ENCODE assay signal across 33 cellular contexts in genomic region chr2:76932550-76932949, GRCh38.
DNase-seq lines count a peak whose midpoint lies in the region; ATAC-seq, FAIRE-seq and TF ChIP-seq lines count a peak whose summit lies in the region.
"Had no signal": no experiment of that assay in that cellular context is flagged by ENCODE, and none has a peak within 500 bp of the region (broad histone marks: within the 10 kb centered on the region; RNA-seq: fewer than 3 reads in every experiment).

No MANE protein-coding gene starts in this region.

- H3K36me3 ChIP-seq in HepG2 (replicated peaks in 1 of 2; ENCODE audit: control insufficient read depth in 1 of 2, insufficient read depth in 2 of 2, low read length in 2 of 2) (no peaks in the 10 kb centered on the region), right lobe of liver (no peaks in the 10 kb centered on the region)
- H3K36me3 ChIP-seq: BE2C; BLaER1; BLaER1 treated with 17β-estradiol and CSF1 and Interleukin-3, amounts not matched to agents 10 nM and 100 nM had no signal

- ATAC-seq in HepG2 = no peak
- ATAC-seq in right lobe of liver = no peak
- no peak for ATAC-seq in GM19463 (IDR thresholded peaks at IDR 0.05; ENCODE audit: unreplicated experiment)
- ATAC-seq: A549; CD8-positive, alpha-beta T cell had no signal

- no peak overlapping the region for H3K4me3 ChIP-seq in HepG2 (replicated peaks in 1 of 3; ENCODE audit: insufficient read depth in 1 of 3, low read depth in 2 of 3, low read length in 3 of 3)
- no peak overlapping the region for H3K4me3 ChIP-seq in right lobe of liver
- H3K4me3 ChIP-seq: A549; BLaER1; BLaER1 treated with 17β-estradiol and CSF1 and Interleukin-3, amounts not matched to agents 10 nM and 100 nM had no signal

- in situ Hi-C loops in HepG2 (cut with HindIII; ENCODE audit: extremely low pct_ligation_motif_present, low pct_unique_long_range_greater_than_20kb) = no loop called here

- no TSS peak for BruUV-seq in HepG2 (replicated peaks; lab: Mats Ljungman, UMichigan)

- H3K4me1 ChIP-seq in HepG2 (ENCODE audit: insufficient read depth, low read length) (no peaks in the 10 kb centered on the region), right lobe of liver (no peaks in the 10 kb centered on the region)
- H3K4me1 ChIP-seq: A549; BE2C; BLaER1; BLaER1 treated with 17β-estradiol and CSF1 and Interleukin-3, amounts not matched to agents 10 nM and 100 nM; Caco-2 had no signal

- H3K27ac ChIP-seq in HepG2 (ENCODE audit: extremely low read length, insufficient read depth, low read length) = no peak overlapping the region
- no peak overlapping the region for H3K27ac ChIP-seq in right lobe of liver
- H3K27ac ChIP-seq: 22Rv1; A549; BLaER1; BLaER1 treated with 17β-estradiol and CSF1 and Interleukin-3, amounts not matched to agents 10 nM and 100 nM; C4-2B had no signal

- H3K79me2 ChIP-seq in HepG2 (ENCODE audit: insufficient read depth, low read length) = no peaks in the 10 kb centered on the region

- intact Hi-C loops in HepG2 (cut with micrococcal nuclease; ENCODE audit: unreplicated experiment) (no loop called here), right lobe of liver (cut with DNase I) (no loop called here)

- no peaks in the 10 kb centered on the region for H3K27me3 ChIP-seq in HepG2 (ENCODE audit: control insufficient read depth in 1 of 2, insufficient read depth in 2 of 2, low read length in 2 of 2)
- H3K27me3 ChIP-seq in right lobe of liver = no peaks in the 10 kb centered on the region
- H3K27me3 ChIP-seq: BE2C; BLaER1; BLaER1 treated with 17β-estradiol and CSF1 and Interleukin-3, amounts not matched to agents 10 nM and 100 nM had no signal

- H4K20me1 ChIP-seq in HepG2 (ENCODE audit: insufficient read depth, low read length) = no peaks in the 10 kb centered on the region
- H4K20me1 ChIP-seq: BLaER1; BLaER1 treated with 17β-estradiol and CSF1 and Interleukin-3, amounts not matched to agents 10 nM and 100 nM had no signal

- POLR2A ChIA-PET in HepG2 (lab: Yijun Ruan, JAX) = no interaction called here

- DNase-seq in HepG2 (ENCODE audit: low spot score) (no peak), right lobe of liver (no peak), frontal cortex (ENCODE audit: low spot score in 2 of 2) (no peak), kidney tubule cell (ENCODE audit: low spot score) (no peak)
- DNase-seq: 8988T; ACHN; AML-193; BE2C; C1 segment of cervical spinal cord; Caco-2; Calu3; CD4-positive, alpha-beta memory T cell; CD4-positive, alpha-beta T cell; CD4-positive, CD25-positive, alpha-beta regulatory T cell; CD8-positive, alpha-beta memory T cell; CD8-positive, alpha-beta T cell; COR-L47; DMS 273 treated with DMSO at 0.1 percent for 48 hours; DMS153; DMS53; DMS79; DMS79 treated with DMSO at 0.1 percent for 48 hours; DND-41; EL had no signal

- no peak overlapping the region for H3K9ac ChIP-seq in HepG2 (ENCODE audit: insufficient read depth, low read depth, low read length)
- H3K9ac ChIP-seq: BLaER1; BLaER1 treated with 17β-estradiol and CSF1 and Interleukin-3, amounts not matched to agents 10 nM and 100 nM had no signal

- no peak overlapping the region for H3K4me2 ChIP-seq in HepG2 (ENCODE audit: low read depth, low read length)
- H3K4me2 ChIP-seq: A549; BLaER1; BLaER1 treated with 17β-estradiol and CSF1 and Interleukin-3, amounts not matched to agents 10 nM and 100 nM had no signal

- no peak for TF ChIP-seq RAD21 in HepG2 (CRISPR knock-in tag; IDR thresholded peaks at IDR 0.05)

- H3K9me3 ChIP-seq in HepG2 (ENCODE audit: low read length) (no peaks in the 10 kb centered on the region), right lobe of liver (no peaks in the 10 kb centered on the region)
- H3K9me3 ChIP-seq: BE2C; BLaER1; BLaER1 treated with 17β-estradiol and CSF1 and Interleukin-3, amounts not matched to agents 10 nM and 100 nM; Caco-2 had no signal

- H2AFZ ChIP-seq in HepG2 (ENCODE audit: low read length) = no peak overlapping the region

- CTCF ChIA-PET in HepG2 (lab: Yijun Ruan, JAX; ENCODE audit: low intra/inter-chr PET ratio, low total read pairs) = no interaction called here

- 0% methylated on average over 2 of the region's 2 CpGs for WGBS in HepG2 (ENCODE audit: low lambda C conversion rate)
- 46% methylated on average over 2 of the region's 2 CpGs for WGBS in right lobe of liver (ENCODE audit: insufficient coverage, low coverage, low lambda C conversion rate, missing lambda C conversion rate)

- TF ChIP-seq POLR2A in HepG2 (IDR thresholded peaks at IDR 0.05; ENCODE audit: insufficient read depth in 1 of 2, low read depth in 2 of 2, low read length in 2 of 2) = no peak
- TF ChIP-seq POLR2A in right lobe of liver (IDR thresholded peaks at IDR 0.05) = no peak

- TF ChIP-seq EP300 in HepG2 (IDR thresholded peaks at IDR 0.05; ENCODE audit: low read depth in 2 of 2, low read length in 2 of 2) (no peak), HepG2 (CRISPR knock-in tag; IDR thresholded peaks at IDR 0.05; ENCODE audit: borderline replicate concordance) (no peak)

- TF ChIP-seq CTCF in HepG2 (CRISPR knock-in tag; IDR thresholded peaks at IDR 0.05) = no peak
- TF ChIP-seq CTCF in right lobe of liver (IDR thresholded peaks at IDR 0.05) = no peak

- no peak for FAIRE-seq in HepG2 (lab: Jason Lieb, UNC)
- FAIRE-seq in endometrium (lab: Jason Lieb, UNC) = peak; percentile 60
- peak; percentile 40 for FAIRE-seq in frontal cortex (lab: Jason Lieb, UNC)
- FAIRE-seq: A204.1, A549, D721Med had no signal

TF ChIP-seq in HepG2, 621 proteins besides CTCF, POLR2A, EP300 and RAD21:
- no peak for TF ChIP-seq ZNF784 (CRISPR knock-in tag; IDR thresholded peaks at IDR 0.05; ENCODE audit: borderline replicate concordance)
- TF ChIP-seq, protein P1, sequence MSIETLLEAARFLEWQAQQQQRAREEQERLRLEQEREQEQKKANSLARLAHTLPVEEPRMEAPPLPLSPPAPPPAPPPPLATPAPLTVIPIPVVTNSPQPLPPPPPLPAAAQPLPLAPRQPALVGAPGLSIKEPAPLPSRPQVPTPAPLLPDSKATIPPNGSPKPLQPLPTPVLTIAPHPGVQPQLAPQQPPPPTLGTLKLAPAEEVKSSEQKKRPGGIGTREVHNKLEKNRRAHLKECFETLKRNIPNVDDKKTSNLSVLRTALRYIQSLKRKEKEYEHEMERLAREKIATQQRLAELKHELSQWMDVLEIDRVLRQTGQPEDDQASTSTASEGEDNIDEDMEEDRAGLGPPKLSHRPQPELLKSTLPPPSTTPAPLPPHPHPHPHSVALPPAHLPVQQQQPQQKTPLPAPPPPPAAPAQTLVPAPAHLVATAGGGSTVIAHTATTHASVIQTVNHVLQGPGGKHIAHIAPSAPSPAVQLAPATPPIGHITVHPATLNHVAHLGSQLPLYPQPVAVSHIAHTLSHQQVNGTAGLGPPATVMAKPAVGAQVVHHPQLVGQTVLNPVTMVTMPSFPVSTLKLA (IDR thresholded peaks at IDR 0.05) = peak; percentile 93
- TF ChIP-seq PAF1 (CRISPR knock-in tag; IDR thresholded peaks at IDR 0.05) = no peak
- no peak for TF ChIP-seq HIC2 (CRISPR knock-in tag; IDR thresholded peaks at IDR 0.05; ENCODE audit: low read depth)
